Comparison of ENCODE assay signal across 20 cellular contexts in genomic region chr2:155574941-155575340, GRCh38.
"Had no signal": no experiment of that assay in that cellular context is flagged by ENCODE, and none has a peak within 500 bp of the region (broad histone marks: within the 10 kb centered on the region; RNA-seq: fewer than 3 reads in every experiment).

No MANE protein-coding gene starts in this region.

- H3K4me2 ChIP-seq: PC-9, SK-N-SH had no signal

- FAIRE-seq: colon had no signal

- ATAC-seq: activated CD4-positive, CD25-positive, alpha-beta regulatory T cell treated with anti-CD3 and anti-CD28 coated beads, Interleukin-2, amount 50 U/mL, for 24 hours; activated CD8-positive, alpha-beta T cell treated with anti-CD3 and anti-CD28 coated beads, Interleukin-2, amount 10 ng/mL, durations not matched to agents 7 days and 5 days had no signal

- H3K27me3 ChIP-seq: adrenal gland had no signal

- H3K4me3 ChIP-seq: adrenal gland, PC-9 had no signal

- DNase-seq: activated CD4-positive, alpha-beta T cell treated with anti-CD3 and anti-CD28 coated beads for 4 hours; activated CD8-positive, alpha-beta memory T cell treated with anti-CD3 and anti-CD28 coated beads, Interleukin-2, amount 50 U/mL, for 48 hours; activated CD8-positive, alpha-beta T cell treated with anti-CD3 and anti-CD28 coated beads, Interleukin-2, amount 10 ng/mL, durations not matched to agents 7 days and 5 days; activated naive CD4-positive, alpha-beta T cell treated with anti-CD3 and anti-CD28 coated beads, Interleukin-2, amount 50 U/mL, for 16 hours; activated naive CD8-positive, alpha-beta T cell treated with anti-CD3 and anti-CD28 coated beads, Interleukin-2, amount 10 ng/mL, durations not matched to agents 7 days and 5 days; activated T-cell treated with anti-CD3 and anti-CD28 coated beads, Interleukin-2, amount 50 U/mL, for 1 hour; adrenal gland; anterior cingulate cortex; cerebellar nuclear complex; NCI-H1092 treated with DMSO at 0.1 percent for 48 hours; NCI-H1417 treated with DMSO at 0.1 percent for 48 hours; NCI-H1694; NCI-H2029; NCI-H510A treated with DMSO at 0.1 percent for 48 hours; NCI-H69; PC-9; SK-N-SH; T-helper 1 cell had no signal

- H3K27ac ChIP-seq: adrenal gland, PC-9 had no signal

- H3K36me3 ChIP-seq: adrenal gland had no signal

- H3K4me1 ChIP-seq: adrenal gland had no signal

- H3K9ac ChIP-seq: SK-N-SH had no signal
